In the genomic region with DNA sequence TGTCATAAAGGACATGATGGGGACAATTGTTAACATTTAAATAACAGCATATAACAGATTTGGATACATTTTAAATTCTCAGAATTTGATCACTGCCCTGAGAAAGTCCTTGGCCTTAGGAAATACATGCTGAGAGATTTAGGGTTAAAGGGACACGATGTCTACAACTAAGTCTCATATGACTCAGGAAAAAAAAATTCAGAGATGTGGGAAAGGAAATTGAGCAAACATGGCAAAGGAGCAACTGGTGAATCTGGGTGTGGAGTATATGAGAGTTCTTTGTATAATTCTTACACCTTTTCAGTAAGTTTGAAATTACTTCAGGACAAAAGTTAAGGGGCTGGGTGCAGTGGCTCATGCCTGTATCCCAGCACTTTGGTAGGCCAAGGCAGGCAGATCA, we compare ENCODE assay signal across 17 cellular contexts. TPM values are rescaled to one million over a fixed set of nuclear protein-coding genes. Genes with fewer than 3 reads are reported as not detected.
DNase-seq lines count a peak whose midpoint lies in the region; ATAC-seq, FAIRE-seq and TF ChIP-seq lines count a peak whose summit lies in the region.
"Had no signal": no experiment of that assay in that cellular context is flagged by ENCODE, and none has a peak within 500 bp of the region (broad histone marks: within the 10 kb centered on the region; RNA-seq: fewer than 3 reads in every experiment).

No MANE protein-coding gene starts in this region.

- POLR2A ChIA-PET in PC-9 (lab: Charles Lee; ENCODE audit: unreplicated experiment): no interaction called here
- POLR2A ChIA-PET in endothelial cell of umbilical vein (lab: Charles Lee): no interaction called here

- no peak overlapping the region for H3K4ac ChIP-seq in neuronal stem cell (ENCODE audit: low read length)

- TF ChIP-seq CTCF in PC-9 (conservative IDR thresholded peaks at IDR 0.05) (no peak), endothelial cell of umbilical vein (IDR thresholded peaks at IDR 0.05; ENCODE audit: extremely low read depth in 1 of 2, insufficient read depth in 1 of 2, low read depth in 1 of 2, low read length in 2 of 2) (no peak), osteoblast (IDR thresholded peaks at IDR 0.05; ENCODE audit: extremely low read depth, low read depth, low read length) (no peak)

- no peak overlapping the region for H3K18ac ChIP-seq in neuronal stem cell (ENCODE audit: low read length)

- H3K4me3 ChIP-seq in PC-9: no peak overlapping the region
- H3K4me3 ChIP-seq in endothelial cell of umbilical vein (replicated peaks in 1 of 3; ENCODE audit: insufficient read depth in 1 of 3, low read depth in 1 of 3, low read length in 3 of 3): no peak overlapping the region
- no peak overlapping the region for H3K4me3 ChIP-seq in osteoblast (ENCODE audit: insufficient read depth, low read length)
- H3K4me3 ChIP-seq in neuronal stem cell (ENCODE audit: low read length in 2 of 2): no peak overlapping the region

- no peak overlapping the region for H4K91ac ChIP-seq in neuronal stem cell (ENCODE audit: low read depth, low read length, poor library complexity)

- H3K79me2 ChIP-seq in PC-9 (ENCODE audit: low read depth) (no peaks in the 10 kb centered on the region), endothelial cell of umbilical vein (ENCODE audit: control insufficient read depth, insufficient read depth, low read length) (no peaks in the 10 kb centered on the region), osteoblast (ENCODE audit: insufficient read depth, low read length) (no peaks in the 10 kb centered on the region)

- no peak overlapping the region for H2BK5ac ChIP-seq in neuronal stem cell (ENCODE audit: low read length)

- no peaks in the 10 kb centered on the region for H3K9me2 ChIP-seq in PC-9 (ENCODE audit: insufficient read depth)

- no peak overlapping the region for H2AK5ac ChIP-seq in neuronal stem cell (ENCODE audit: low read depth, low read length)

- H3K27me3 ChIP-seq in PC-9 (ENCODE audit: insufficient read depth, low read depth): no peaks in the 10 kb centered on the region
- no peaks in the 10 kb centered on the region for H3K27me3 ChIP-seq in endothelial cell of umbilical vein (ENCODE audit: control insufficient read depth in 2 of 2, insufficient read depth in 2 of 2, low read length in 2 of 2)
- H3K27me3 ChIP-seq in osteoblast (ENCODE audit: insufficient read depth, low read length): no peaks in the 10 kb centered on the region
- no peaks in the 10 kb centered on the region for H3K27me3 ChIP-seq in neuronal stem cell (ENCODE audit: control insufficient read depth in 3 of 3, insufficient read depth in 3 of 3, low read depth in 1 of 3, low read length in 3 of 3)

- H3K79me1 ChIP-seq in neuronal stem cell (ENCODE audit: low read depth, low read length): no peaks in the 10 kb centered on the region

- intact Hi-C loops in PC-9 (cut with micrococcal nuclease; ENCODE audit: unreplicated experiment) (no loop called here), endothelial cell of umbilical vein (cut with micrococcal nuclease) (no loop called here)

- peak overlapping the region; percentile 26 for H3K9ac ChIP-seq in endothelial cell of umbilical vein (replicated peaks; ENCODE audit: extremely low read depth, insufficient read depth, low read length)
- no peak overlapping the region for H3K9ac ChIP-seq in neuronal stem cell (ENCODE audit: low read depth, low read length, poor library complexity)

- H3K4me2 ChIP-seq in PC-9: peak overlapping the region; percentile 60
- peak overlapping the region; percentile 50 for H3K4me2 ChIP-seq in endothelial cell of umbilical vein (ENCODE audit: insufficient read depth, low read length)
- no peak overlapping the region for H3K4me2 ChIP-seq in osteoblast (ENCODE audit: insufficient read depth, low read length)
- no peak overlapping the region for H3K4me2 ChIP-seq in neuronal stem cell (ENCODE audit: insufficient read depth, low read length, poor library complexity, severe bottlenecking)

- H3F3A ChIP-seq in PC-9 (ENCODE audit: insufficient read depth, low read depth): peaks cover 7% of the 10 kb centered on the region

- no TSS peak for BruUV-seq in PC-9 (replicated peaks; lab: Mats Ljungman, UMichigan)
- no TSS peak for BruUV-seq in endothelial cell of umbilical vein (replicated peaks; lab: Mats Ljungman, UMichigan)

- no peak overlapping the region for H3K14ac ChIP-seq in neuronal stem cell (ENCODE audit: low read length)

- no peaks in the 10 kb centered on the region for H4K20me1 ChIP-seq in PC-9 (ENCODE audit: insufficient read depth)
- no peaks in the 10 kb centered on the region for H4K20me1 ChIP-seq in endothelial cell of umbilical vein (replicated peaks; ENCODE audit: control insufficient read depth, extremely low read depth, insufficient read depth, low read length)
- H4K20me1 ChIP-seq in osteoblast (ENCODE audit: insufficient read depth, low read length): no peaks in the 10 kb centered on the region

- no peak overlapping the region for H2BK15ac ChIP-seq in neuronal stem cell (ENCODE audit: low read length)

- H3K9me1 ChIP-seq in endothelial cell of umbilical vein (replicated peaks; ENCODE audit: control insufficient read depth, extremely low read depth, insufficient read depth, low read length): no peaks in the 10 kb centered on the region

- DNase-seq in EL (peak; percentile 82), PC-9 (peak; percentile 7 to 84), endothelial cell of umbilical vein (ENCODE audit: low read depth, low spot score) (peak; percentile 63), osteoblast (ENCODE audit: insufficient read length, low spot score, missing footprints) (peak; percentile 89), neuronal stem cell (ENCODE audit: low spot score) (no peak), KG1 (lab: John Stamatoyannopoulos, UW) (no peak)
- DNase-seq: activated naive CD4-positive, alpha-beta T cell treated with anti-CD3 and anti-CD28 coated beads for 36 hours; CD4-positive, CD25-positive, alpha-beta regulatory T cell; NCI-H1092 treated with DMSO at 0.1 percent for 48 hours; NCI-H526 treated with DMSO at 0.1 percent for 48 hours; Right ventricle myocardium superior; stimulated activated CD4-positive, alpha-beta T cell treated with anti-CD3 and anti-CD28 coated beads, Interleukin-4, amount 100 ng/mL, for 4 hours; stimulated activated naive CD4-positive, alpha-beta T cell had no signal

- WGBS in neuronal stem cell (ENCODE audit: extremely low coverage in 2 of 2, insufficient read length in 2 of 2, insufficient replicate concordance in 1 of 2), 2 donors: no CpG with 5 or more reads among the region's 1 CpG

- H3K36me3 ChIP-seq in PC-9 (ENCODE audit: low read depth) (0 out of 2 replicates have a peak, but pooled peaks cover 15% of the 10 kb centered on the region), endothelial cell of umbilical vein (ENCODE audit: control insufficient read depth in 2 of 2, extremely low read depth in 1 of 2, insufficient read depth in 2 of 2, low read length in 2 of 2) (peaks cover 2 to 5% of the 10 kb centered on the region in 2 experiments), osteoblast (ENCODE audit: insufficient read depth, low read length) (peaks cover 40% of the 10 kb centered on the region), neuronal stem cell (replicated peaks in 1 of 2; ENCODE audit: control insufficient read depth in 2 of 2, insufficient read depth in 2 of 2, low read length in 2 of 2) (peaks cover 0 to 10% of the 10 kb centered on the region in 2 donors)

- H3K27ac ChIP-seq in PC-9 (peak overlapping the region; percentile 81), endothelial cell of umbilical vein (ENCODE audit: insufficient read depth, low read depth, low read length) (peak overlapping the region; percentile 46), osteoblast (ENCODE audit: low read depth, low read length) (no peak overlapping the region), neuronal stem cell (replicated peaks; ENCODE audit: low read length) (no peak overlapping the region)

- no peak overlapping the region for H3K23ac ChIP-seq in neuronal stem cell (ENCODE audit: low read depth, low read length, poor library complexity)

- CTCF ChIA-PET in PC-9 (lab: Charles Lee) (no interaction called here), endothelial cell of umbilical vein (lab: Charles Lee) (interaction anchor here (1.2 to 1.7 kb wide), 3 partner anchors 25 to 31 kb away, joined by 3 to 6 read pairs (median 4); no protein-coding TSS in a partner anchor)

- H4K8ac ChIP-seq in neuronal stem cell (ENCODE audit: low read depth, low read length): no peak overlapping the region

- dilution Hi-C loops in endothelial cell of umbilical vein (cut with MboI; ENCODE audit: extremely low pct_ligation_motif_present, low sequenced_read_pairs): no loop called here

- H2AFZ ChIP-seq in PC-9: no peak overlapping the region
- no peak overlapping the region for H2AFZ ChIP-seq in endothelial cell of umbilical vein (ENCODE audit: low read depth, low read length)
- H2AFZ ChIP-seq in osteoblast (ENCODE audit: low read length): no peak overlapping the region
- H2AFZ ChIP-seq in neuronal stem cell (ENCODE audit: low read length): no peak overlapping the region

- H3K4me1 ChIP-seq in PC-9 (replicated peaks; ENCODE audit: insufficient read depth): peaks cover 27% of the 10 kb centered on the region
- peaks cover 14% of the 10 kb centered on the region for H3K4me1 ChIP-seq in endothelial cell of umbilical vein (ENCODE audit: control insufficient read depth, extremely low read depth, insufficient read depth, low read length)
- H3K4me1 ChIP-seq in osteoblast (ENCODE audit: insufficient read depth, low read length): peaks cover 9% of the 10 kb centered on the region
- no peaks in the 10 kb centered on the region for H3K4me1 ChIP-seq in neuronal stem cell (ENCODE audit: control insufficient read depth in 2 of 2, insufficient read depth in 1 of 2, low read depth in 1 of 2, low read length in 2 of 2)

- ATAC-seq in GM21381 (IDR thresholded peaks at IDR 0.05; ENCODE audit: unreplicated experiment) (no peak), HG02588 (IDR thresholded peaks at IDR 0.05; ENCODE audit: unreplicated experiment) (no peak)

- TF ChIP-seq POLR2A in endothelial cell of umbilical vein (IDR thresholded peaks at IDR 0.05; ENCODE audit: low read depth, low read length): no peak

- no peak overlapping the region for H2BK12ac ChIP-seq in neuronal stem cell (ENCODE audit: low read length)

- H3K9me3 ChIP-seq in PC-9 (ENCODE audit: insufficient read depth, low read depth) (no peaks in the 10 kb centered on the region), endothelial cell of umbilical vein (replicated peaks; ENCODE audit: control insufficient read depth, insufficient read depth, low read length) (no peaks in the 10 kb centered on the region), osteoblast (ENCODE audit: low read depth, low read length) (no peaks in the 10 kb centered on the region), neuronal stem cell (replicated peaks in 1 of 2; ENCODE audit: control insufficient read depth in 2 of 2, insufficient read depth in 1 of 2, low read depth in 1 of 2, low read length in 2 of 2) (no peaks in the 10 kb centered on the region)

- no peak overlapping the region for H2BK120ac ChIP-seq in neuronal stem cell (ENCODE audit: low read depth, low read length)

- FAIRE-seq in endothelial cell of umbilical vein (lab: Jason Lieb, UNC): peak; percentile 93
- FAIRE-seq: frontal cortex, islet of Langerhans had no signal

RNA-seq across cellular contexts. Expression of a gene that starts 18.2 kb away (rescaled TPM):
- total RNA-seq in PC-9 (2021) (17.4 and 22.0 TPM in 2 replicates), endothelial cell of umbilical vein (10.8 and 11.3 TPM in 2 replicates), osteoblast (6.2 and 7.1 TPM in 2 replicates)
- polyA plus RNA-seq in endothelial cell of umbilical vein: 5.4 and 6.1 TPM in 2 replicates
- polyA plus RNA-seq in endothelial cell of umbilical vein (2011; cell fraction: cytosol; rRNA removed): 3.0 and 4.9 TPM in 2 replicates
- 54.8 and 65.0 TPM in 2 replicates for polyA plus RNA-seq in endothelial cell of umbilical vein (2011; cell fraction: nucleus; rRNA removed)
- 7.3 and 8.6 TPM in 2 replicates for polyA plus RNA-seq in endothelial cell of umbilical vein (2012)
- polyA minus RNA-seq in endothelial cell of umbilical vein: 8.8 and 12.2 TPM in 2 replicates
- 4.1 TPM for polyA minus RNA-seq in endothelial cell of umbilical vein (2011; cell fraction: cytosol; rRNA and poly(A)+ RNA removed)
- 14.7 and 19.7 TPM in 2 replicates for polyA minus RNA-seq in endothelial cell of umbilical vein (2011; cell fraction: nucleus; rRNA and poly(A)+ RNA removed)
- polyA plus RNA-seq in neuronal stem cell (2013, experiment 1 of 2): 5.1 TPM
- polyA plus RNA-seq in neuronal stem cell (2013, experiment 2 of 2): 5.9 TPM
- total RNA-seq: CD4-positive, CD25-positive, alpha-beta regulatory T cell had no signal
- polyA plus RNA-seq: CD4-positive, CD25-positive, alpha-beta regulatory T cell had no signal

RNA-seq across cellular contexts. Expression of a gene that starts 32.3 kb away (rescaled TPM):
- total RNA-seq in PC-9 (2021): not detected in 2 replicates
- not detected in 2 replicates for total RNA-seq in endothelial cell of umbilical vein
- polyA plus RNA-seq in endothelial cell of umbilical vein: not detected in 2 replicates
- not detected in 2 replicates for polyA plus RNA-seq in endothelial cell of umbilical vein (2011; cell fraction: cytosol; rRNA removed)
- not detected in 2 replicates for polyA plus RNA-seq in endothelial cell of umbilical vein (2011; cell fraction: nucleus; rRNA removed)
- polyA plus RNA-seq in endothelial cell of umbilical vein (2012): not detected in 2 replicates
- polyA minus RNA-seq in endothelial cell of umbilical vein: not detected in 2 replicates
- not detected for polyA minus RNA-seq in endothelial cell of umbilical vein (2011; cell fraction: cytosol; rRNA and poly(A)+ RNA removed)
- polyA minus RNA-seq in endothelial cell of umbilical vein (2011; cell fraction: nucleus; rRNA and poly(A)+ RNA removed): not detected in 2 replicates
- not detected in 2 replicates for total RNA-seq in osteoblast
- polyA plus RNA-seq in neuronal stem cell (2013, experiment 1 of 2): 0.04 TPM
- 0.03 TPM for polyA plus RNA-seq in neuronal stem cell (2013, experiment 2 of 2)
- total RNA-seq: activated naive CD4-positive, alpha-beta T cell treated with anti-CD3 and anti-CD28 coated beads for 36 hours; CD4-positive, CD25-positive, alpha-beta regulatory T cell; frontal cortex had no signal
- polyA plus RNA-seq: CD4-positive, CD25-positive, alpha-beta regulatory T cell had no signal

RNA-seq across cellular contexts. Expression of a gene that starts 34.5 kb away (rescaled TPM):
- total RNA-seq in PC-9 (2021): not detected in 2 replicates
- not detected in 2 replicates for total RNA-seq in endothelial cell of umbilical vein
- not detected in 2 replicates for polyA plus RNA-seq in endothelial cell of umbilical vein
- polyA plus RNA-seq in endothelial cell of umbilical vein (2011; cell fraction: cytosol; rRNA removed): not detected in 2 replicates
- polyA plus RNA-seq in endothelial cell of umbilical vein (2011; cell fraction: nucleus; rRNA removed): not detected in 2 replicates
- not detected in 2 replicates for polyA plus RNA-seq in endothelial cell of umbilical vein (2012)
- not detected in 2 replicates for polyA minus RNA-seq in endothelial cell of umbilical vein
- not detected for polyA minus RNA-seq in endothelial cell of umbilical vein (2011; cell fraction: cytosol; rRNA and poly(A)+ RNA removed)
- not detected in 2 replicates for polyA minus RNA-seq in endothelial cell of umbilical vein (2011; cell fraction: nucleus; rRNA and poly(A)+ RNA removed)
- under 0.01 TPM in 1 of 2 replicates, not detected in the other for total RNA-seq in osteoblast
- 0.01 TPM for polyA plus RNA-seq in neuronal stem cell (2013, experiment 1 of 2)
- 0.01 TPM for polyA plus RNA-seq in neuronal stem cell (2013, experiment 2 of 2)
- total RNA-seq: activated naive CD4-positive, alpha-beta T cell treated with anti-CD3 and anti-CD28 coated beads for 36 hours; CD4-positive, CD25-positive, alpha-beta regulatory T cell; frontal cortex; Right ventricle myocardium superior had no signal
- polyA plus RNA-seq: CD4-positive, CD25-positive, alpha-beta regulatory T cell had no signal

RNA-seq across cellular contexts. Expression of a gene that starts 35.9 kb away (rescaled TPM):
- total RNA-seq in PC-9 (2021): 37.2 and 38.4 TPM in 2 replicates
- total RNA-seq in endothelial cell of umbilical vein: 51.4 and 57.7 TPM in 2 replicates
- 46.8 and 55.2 TPM in 2 replicates for polyA plus RNA-seq in endothelial cell of umbilical vein
- polyA plus RNA-seq in endothelial cell of umbilical vein (2011; cell fraction: cytosol; rRNA removed): 37.1 and 43.9 TPM in 2 replicates
- polyA plus RNA-seq in endothelial cell of umbilical vein (2011; cell fraction: nucleus; rRNA removed): 50.4 and 52.5 TPM in 2 replicates
- polyA plus RNA-seq in endothelial cell of umbilical vein (2012): 39.6 and 55.8 TPM in 2 replicates
- polyA minus RNA-seq in endothelial cell of umbilical vein: 66.2 and 71.7 TPM in 2 replicates
- polyA minus RNA-seq in endothelial cell of umbilical vein (2011; cell fraction: cytosol; rRNA and poly(A)+ RNA removed): 27.1 TPM
- polyA minus RNA-seq in endothelial cell of umbilical vein (2011; cell fraction: nucleus; rRNA and poly(A)+ RNA removed): 32.3 and 40.5 TPM in 2 replicates
- 67.8 and 68.8 TPM in 2 replicates for total RNA-seq in osteoblast
- 35.1 TPM for polyA plus RNA-seq in neuronal stem cell (2013, experiment 1 of 2)
- 36.5 TPM for polyA plus RNA-seq in neuronal stem cell (2013, experiment 2 of 2)

RNA-seq across cellular contexts. Expression of a gene that starts 56.1 kb away (rescaled TPM):
- not detected in 2 replicates for total RNA-seq in PC-9 (2021)
- total RNA-seq in endothelial cell of umbilical vein: not detected in 2 replicates
- not detected in 2 replicates for polyA plus RNA-seq in endothelial cell of umbilical vein
- polyA plus RNA-seq in endothelial cell of umbilical vein (2011; cell fraction: cytosol; rRNA removed): not detected in 2 replicates
- polyA plus RNA-seq in endothelial cell of umbilical vein (2011; cell fraction: nucleus; rRNA removed): not detected in 2 replicates
- not detected in 2 replicates for polyA plus RNA-seq in endothelial cell of umbilical vein (2012)
- polyA minus RNA-seq in endothelial cell of umbilical vein: not detected in 2 replicates
- not detected for polyA minus RNA-seq in endothelial cell of umbilical vein (2011; cell fraction: cytosol; rRNA and poly(A)+ RNA removed)
- polyA minus RNA-seq in endothelial cell of umbilical vein (2011; cell fraction: nucleus; rRNA and poly(A)+ RNA removed): not detected in 2 replicates
- total RNA-seq in osteoblast: not detected in 2 replicates
- 0.03 TPM for polyA plus RNA-seq in neuronal stem cell (2013, experiment 1 of 2)
- not detected for polyA plus RNA-seq in neuronal stem cell (2013, experiment 2 of 2)
- total RNA-seq: activated naive CD4-positive, alpha-beta T cell treated with anti-CD3 and anti-CD28 coated beads for 36 hours; CD4-positive, CD25-positive, alpha-beta regulatory T cell; frontal cortex; Right ventricle myocardium superior had no signal
- polyA plus RNA-seq: CD4-positive, CD25-positive, alpha-beta regulatory T cell had no signal

Comparison
In these comparisons a context has a peak if more than half of its experiments do, and no peak if none do; other contexts are left out.
1. DNase-seq: peak in EL (single experiment), PC-9 (2 of 2), endothelial cell of umbilical vein (single experiment) and osteoblast (single experiment); none in neuronal stem cell (single experiment) and KG1 (single experiment).
2. H3K27ac ChIP-seq: peak in PC-9 (single experiment) and endothelial cell of umbilical vein (single experiment); none in osteoblast (single experiment) and neuronal stem cell (single experiment).
3. H3K4me2 ChIP-seq: peak in PC-9 (single experiment) and endothelial cell of umbilical vein (single experiment); none in osteoblast (single experiment) and neuronal stem cell (single experiment).